ENCODE assay signal across 12 cellular contexts in the genomic region with DNA sequence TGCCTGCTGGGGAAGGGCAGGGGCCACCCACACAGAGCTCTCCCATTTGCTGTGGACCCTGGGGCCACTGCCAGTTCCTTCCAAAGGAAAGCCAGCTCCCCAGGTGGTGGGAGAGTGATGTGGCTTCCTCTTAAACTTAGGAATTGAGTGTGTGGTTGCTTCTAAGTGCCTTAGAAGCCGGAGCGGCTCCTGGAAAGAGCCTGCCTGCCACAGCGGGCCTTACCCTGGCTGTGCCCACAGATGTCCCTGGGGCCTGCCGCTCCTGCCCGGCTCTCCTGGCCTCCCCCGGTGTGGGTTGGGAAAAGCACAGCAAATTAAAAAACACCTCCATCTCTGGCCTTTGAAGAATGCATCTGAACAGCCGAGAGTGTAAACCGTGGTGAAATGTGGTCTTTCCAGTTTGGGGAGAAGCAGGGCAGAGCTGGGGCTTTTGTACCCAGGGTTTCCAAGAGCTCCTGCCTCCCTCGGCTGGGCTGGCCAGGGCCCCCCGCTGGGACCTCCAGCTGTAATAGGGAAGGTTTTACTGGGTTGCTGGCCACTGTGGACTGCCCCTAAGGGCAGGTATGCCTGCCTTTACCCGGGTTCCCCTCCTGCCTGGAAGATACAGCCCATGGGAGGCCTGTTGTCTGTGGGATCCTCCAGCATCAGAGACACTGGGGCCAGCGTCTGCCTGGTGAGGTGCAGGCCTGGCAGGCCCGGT. TPM values are rescaled to one million over a fixed set of nuclear protein-coding genes. Genes with fewer than 3 reads are reported as not detected.
DNase-seq lines count a peak whose midpoint lies in the region; ATAC-seq and TF ChIP-seq lines count a peak whose summit lies in the region.
"Had no signal": no experiment of that assay in that cellular context is flagged by ENCODE, and none has a peak within 500 bp of the region (broad histone marks: within the 10 kb centered on the region; RNA-seq: fewer than 3 reads in every experiment).

No MANE protein-coding gene starts in this region.

- DNase-seq in DMS79 treated with DMSO at 0.1 percent for 48 hours (lab: John Stamatoyannopoulos, UW): peak; percentile 84
- DNase-seq in NCI-H510A treated with DMSO at 0.1 percent for 48 hours (lab: John Stamatoyannopoulos, UW): peak; percentile 93
- DNase-seq in foreskin keratinocyte: peak; percentile 38 to 65
- peak; percentile 24 for DNase-seq in renal cortical epithelial cell (ENCODE audit: low read depth)
- DNase-seq in psoas muscle: no peak
- DNase-seq: DND-41, erythroblast, natural killer cell, NCI-H1105 treated with DMSO at 0.1 percent for 48 hours had no signal

- H3K27ac ChIP-seq in foreskin keratinocyte (no peak overlapping the region), psoas muscle (no peak overlapping the region)

- no peaks in the 10 kb centered on the region for H3K9me3 ChIP-seq in psoas muscle

- H3K4me1 ChIP-seq in foreskin keratinocyte (peaks cover 16% of the 10 kb centered on the region), psoas muscle (peaks cover 37% of the 10 kb centered on the region)

- no peak overlapping the region for H3K4me3 ChIP-seq in psoas muscle

- WGBS in psoas muscle, 3 donors: 64 to 81% (median 67%) methylated on average over 13 of the region's 13 CpGs

- H3K27me3 ChIP-seq in foreskin keratinocyte: no peaks in the 10 kb centered on the region
- H3K27me3 ChIP-seq in psoas muscle (ENCODE audit: insufficient read depth in 3 of 3, low read length in 2 of 3): peaks cover 0 to 2% (median 0%) of the 10 kb centered on the region in 3 donors

- ATAC-seq in foreskin keratinocyte (peak; percentile 48), GM19351 (IDR thresholded peaks at IDR 0.05; ENCODE audit: unreplicated experiment) (no peak), HG03159 (IDR thresholded peaks at IDR 0.05; ENCODE audit: unreplicated experiment) (no peak), HG03139 (IDR thresholded peaks at IDR 0.05; ENCODE audit: unreplicated experiment) (no peak), psoas muscle (no peak)
- ATAC-seq: natural killer cell had no signal

- no peak for TF ChIP-seq CTCF in foreskin keratinocyte (conservative IDR thresholded peaks at IDR 0.05)
- TF ChIP-seq CTCF in psoas muscle (IDR thresholded peaks at IDR 0.05): no peak

- no peaks in the 10 kb centered on the region for H3K36me3 ChIP-seq in psoas muscle (ENCODE audit: insufficient read depth in 1 of 2, low read depth in 1 of 2)

- intact Hi-C loops in psoas muscle (cut with DNase I): no loop called here

RNA-seq across cellular contexts. Expression of a gene that starts 30.2 kb away (rescaled TPM):
- total RNA-seq in foreskin keratinocyte (26.8 and 30.1 TPM in 2 replicates), renal cortical epithelial cell (16.8 and 58.6 TPM in 2 replicates), psoas muscle (10 to 100 TPM; 16.7 to 19.2 (median 17.9) TPM)
- polyA plus RNA-seq in foreskin keratinocyte (29.3 and 30.5 TPM in 2 replicates), psoas muscle (1 to 10 TPM; 5.3 to 8.0 (median 6.5) TPM)

Comparison
In these comparisons a context has a peak if more than half of its experiments do, and no peak if none do; other contexts are left out.
1. DNase-seq: peak in DMS79 treated with DMSO at 0.1 percent for 48 hours (single experiment), NCI-H510A treated with DMSO at 0.1 percent for 48 hours (single experiment), foreskin keratinocyte (2 of 2) and renal cortical epithelial cell (single experiment); none in psoas muscle (0 of 2).